In genomic region chr7:27739301-27739913, GRCh38 we compare ENCODE assay signal across 8 cellular contexts. TPM values are rescaled to one million over a fixed set of nuclear protein-coding genes. Genes with fewer than 3 reads are reported as not detected.
A peak's percentile ranks its signal among the peaks of the same experiment; 100 is the strongest.
DNase-seq lines count a peak whose midpoint lies in the region; ATAC-seq and TF ChIP-seq lines count a peak whose summit lies in the region.

No MANE protein-coding gene starts in this region.

- no peak for TF ChIP-seq EP300 in esophagus muscularis mucosa (IDR thresholded peaks at IDR 0.05)

- ATAC-seq in GM19324 (IDR thresholded peaks at IDR 0.05; ENCODE audit: low FRiP score, unreplicated experiment) = peak; percentile 43
- ATAC-seq in HG03354 (IDR thresholded peaks at IDR 0.05; ENCODE audit: poor library complexity, severe bottlenecking, unreplicated experiment) = peak; percentile 29

- 4% methylated on average over 17 of the region's 17 CpGs for WGBS in esophagus muscularis mucosa

- H3K36me3 ChIP-seq in esophagus muscularis mucosa (no peaks in the 10 kb centered on the region), neuron (ENCODE audit: insufficient read depth, low read length) (no peaks in the 10 kb centered on the region)

- H3K9me3 ChIP-seq in esophagus muscularis mucosa (no peaks in the 10 kb centered on the region), neuron (ENCODE audit: low read length) (no peaks in the 10 kb centered on the region)

- no peaks in the 10 kb centered on the region for H3K27me3 ChIP-seq in esophagus muscularis mucosa
- H3K27me3 ChIP-seq in neuron (ENCODE audit: insufficient read depth, low read length) = no peaks in the 10 kb centered on the region

- no peak for TF ChIP-seq POLR2A in esophagus muscularis mucosa (IDR thresholded peaks at IDR 0.05; ENCODE audit: low read depth)

- H3K27ac ChIP-seq in esophagus muscularis mucosa (replicated peaks in 1 of 4) = peak overlapping the region; percentile 94 to 99 (median 96)

- H3K4me3 ChIP-seq in esophagus muscularis mucosa (peak overlapping the region; percentile 77 to 97 (median 83)), neuron (ENCODE audit: low read length) (peak overlapping the region; percentile 98)

- DNase-seq in DMS53 treated with DMSO at 0.1 percent for 48 hours (lab: John Stamatoyannopoulos, UW; ENCODE audit: unreplicated experiment) (peak; percentile 96), SW480 (ENCODE audit: low spot score) (peak; percentile 84), esophagus muscularis mucosa (ENCODE audit: extremely low spot score) (no peak), SIG-M5 (lab: John Stamatoyannopoulos, UW) (no peak)
- DNase-seq in activated CD4-positive, alpha-beta T cell treated with anti-CD3 and anti-CD28 coated beads for 1 hour = no peak

- H3K4me1 ChIP-seq in esophagus muscularis mucosa = peaks cover 14 to 47% (median 41%) of the 10 kb centered on the region in 4 donors
- H3K4me1 ChIP-seq in neuron (ENCODE audit: insufficient read depth, low read length) = peaks cover 5% of the 10 kb centered on the region

- TF ChIP-seq CTCF in esophagus muscularis mucosa (IDR thresholded peaks at IDR 0.05) = no peak

- intact Hi-C loops in esophagus muscularis mucosa (cut with DNase I) = no loop called here

- H2AFZ ChIP-seq in neuron (ENCODE audit: low read depth, low read length) = peak overlapping the region; percentile 98

RNA-seq across cellular contexts. Expression of gene TAX1BP1, which starts 0.6 kb away (rescaled TPM):
- total RNA-seq in esophagus muscularis mucosa = 100 to 1,000 TPM; 107 to 139 (median 127) TPM

Comparison
In these comparisons a context has a peak if more than half of its experiments do, and no peak if none do; other contexts are left out.
1. DNase-seq: peak in DMS53 treated with DMSO at 0.1 percent for 48 hours (single experiment) and SW480 (single experiment); none in esophagus muscularis mucosa (single experiment), SIG-M5 (single experiment) and activated CD4-positive, alpha-beta T cell treated with anti-CD3 and anti-CD28 coated beads for 1 hour (single experiment).